13 cellular contexts compared by ENCODE assay signal in genomic region chrX:56785442-56785841, GRCh38.
"Had no signal": no experiment of that assay in that cellular context is flagged by ENCODE, and none has a peak within 500 bp of the region (broad histone marks: within the 10 kb centered on the region; RNA-seq: fewer than 3 reads in every experiment).

No MANE protein-coding gene starts in this region.

- H3K4me3 Mint-ChIP-seq: activated CD4-positive, alpha-beta memory T cell treated with anti-CD3 and anti-CD28 coated beads for 36 hours; neural crest cell had no signal

- H3K36me3 Mint-ChIP-seq: activated CD4-positive, alpha-beta memory T cell treated with anti-CD3 and anti-CD28 coated beads for 36 hours had no signal

- H3K4me1 ChIP-seq: foreskin keratinocyte, SJSA1 had no signal

- H3K9me3 Mint-ChIP-seq: activated CD4-positive, alpha-beta memory T cell treated with anti-CD3 and anti-CD28 coated beads for 36 hours had no signal

- H3K9me3 ChIP-seq: mucosa of descending colon, ovary, SJSA1 had no signal

- H3K27me3 Mint-ChIP-seq: activated CD4-positive, alpha-beta memory T cell treated with anti-CD3 and anti-CD28 coated beads for 36 hours had no signal

- H3K4me3 ChIP-seq: mucosa of descending colon, ovary, SJSA1 had no signal

- DNase-seq: activated CD4-positive, alpha-beta memory T cell treated with anti-CD3 and anti-CD28 coated beads for 36 hours; activated naive CD4-positive, alpha-beta T cell treated with anti-CD3 and anti-CD28 coated beads, Interleukin-2, amount 50 U/mL, for 16 hours; brain microvascular endothelial cell; foreskin keratinocyte; mucosa of descending colon; ovary; stimulated activated CD4-positive, alpha-beta T cell treated with anti-CD3 and anti-CD28 coated beads, Interleukin-1b, Interleukin-23, amount 100 ng/mL, for 48 hours; stimulated activated naive CD4-positive, alpha-beta T cell; SW 1271; T1000 had no signal

- H3K36me3 ChIP-seq: brain microvascular endothelial cell, ovary, SJSA1 had no signal

- H3K27me3 ChIP-seq: brain microvascular endothelial cell, foreskin keratinocyte, ovary, SJSA1 had no signal

- ATAC-seq: foreskin keratinocyte, mucosa of descending colon had no signal

- H3K27ac ChIP-seq: brain microvascular endothelial cell, foreskin keratinocyte, ovary, SJSA1, VCaP had no signal

- H3K27ac Mint-ChIP-seq: activated CD4-positive, alpha-beta memory T cell treated with anti-CD3 and anti-CD28 coated beads for 36 hours had no signal
